12 cellular contexts compared by ENCODE assay signal in genomic region chr9:131045300-131046092, GRCh38. TPM values are rescaled to one million over a fixed set of nuclear protein-coding genes. Genes with fewer than 3 reads are reported as not detected.
A peak's percentile ranks its signal among the peaks of the same experiment; 100 is the strongest.
DNase-seq lines count a peak whose midpoint lies in the region; ATAC-seq, FAIRE-seq and TF ChIP-seq lines count a peak whose summit lies in the region.
"Had no signal": no experiment of that assay in that cellular context is flagged by ENCODE, and none has a peak within 500 bp of the region (broad histone marks: within the 10 kb centered on the region; RNA-seq: fewer than 3 reads in every experiment).

No MANE protein-coding gene starts in this region.

- TF ChIP-seq CTCF in A549 (IDR thresholded peaks at IDR 0.05) (no peak), KMS-11 (conservative IDR thresholded peaks at IDR 0.05; ENCODE audit: low read depth, low read length) (no peak), right atrium auricular region (IDR thresholded peaks at IDR 0.05) (no peak), pancreas (IDR thresholded peaks at IDR 0.05) (no peak)

- CTCF ChIA-PET in A549 (lab: Yijun Ruan, JAX): interaction anchor here (0.6 to 8.2 kb wide), 31 partner anchors 10 to 352 kb away, joined by 3 to 146 read pairs (median 15); partner anchors contain the start of genes EXOSC2 and LAMC3

- H3K4me2 ChIP-seq in A549: no peak overlapping the region
- H3K4me2 ChIP-seq in KMS-11: no peak overlapping the region

- no peaks in the 10 kb centered on the region for H3K4me1 ChIP-seq in A549
- H3K4me1 ChIP-seq in KMS-11 (ENCODE audit: low read depth, poor library complexity, severe bottlenecking): peaks cover 9% of the 10 kb centered on the region
- H3K4me1 ChIP-seq in right atrium auricular region: peaks cover 0 to 6% of the 10 kb centered on the region in 2 donors
- no peaks in the 10 kb centered on the region for H3K4me1 ChIP-seq in pancreas

- WGBS in A549 (ENCODE audit: missing lambda C conversion rate): 57% methylated on average over 16 of the region's 16 CpGs
- 61 to 68% methylated on average over 16 of the region's 16 CpGs for WGBS in pancreas, 2 donors

- no peaks in the 10 kb centered on the region for H3K36me3 ChIP-seq in KMS-11 (ENCODE audit: insufficient read depth)
- no peaks in the 10 kb centered on the region for H3K36me3 ChIP-seq in right atrium auricular region
- H3K36me3 ChIP-seq in pancreas: no peaks in the 10 kb centered on the region
- H3K36me3 ChIP-seq: thoracic aorta had no signal

- peak overlapping the region; percentile 14; the same call in 1 of the 2 replicates for H2AFZ ChIP-seq in KMS-11 (ENCODE audit: low read depth)

- FAIRE-seq in A549 (lab: Jason Lieb, UNC) (no peak), pancreas (lab: Jason Lieb, UNC) (no peak)
- FAIRE-seq: frontal cortex had no signal

- no peak for TF ChIP-seq RAD21 in A549 (conservative IDR thresholded peaks at IDR 0.05 in 1 of 2, IDR thresholded peaks at IDR 0.05 in 1 of 2)

- DNase-seq in A549 (ENCODE audit: low read depth in 1 of 2, low spot score in 1 of 2): peak in 1 of 2 experiments; percentile 27
- peak; percentile 17 for DNase-seq in activated T-cell treated with anti-CD3 and anti-CD28 coated beads for 1 hour (ENCODE audit: low read depth)
- peak; percentile 43 for DNase-seq in iris pigment epithelial cell (ENCODE audit: low read depth)
- DNase-seq in NCI-H2171 treated with DMSO at 0.1 percent for 48 hours (lab: John Stamatoyannopoulos, UW): no peak
- DNase-seq in right atrium auricular region (ENCODE audit: low spot score): no peak
- no peak for DNase-seq in pancreas
- DNase-seq: left cardiac atrium had no signal

- peak; percentile 13 to 48; a peak in 5 of 6 replicates for ATAC-seq in A549
- no peak for ATAC-seq in HG03520 (IDR thresholded peaks at IDR 0.05; ENCODE audit: unreplicated experiment)
- no peak for ATAC-seq in pancreas

- peaks cover 61% of the 10 kb centered on the region for H3K27me3 ChIP-seq in KMS-11 (ENCODE audit: insufficient read depth, low read depth)
- H3K27me3 ChIP-seq in right atrium auricular region: no peaks in the 10 kb centered on the region
- H3K27me3 ChIP-seq in pancreas: no peaks in the 10 kb centered on the region

- H3K4me3 ChIP-seq in A549: no peak overlapping the region
- H3K4me3 ChIP-seq in KMS-11 (IDR thresholded peaks at IDR 0.05; ENCODE audit: insufficient read depth, low read depth, low read length): no peak overlapping the region
- no peak overlapping the region for H3K4me3 ChIP-seq in right atrium auricular region
- H3K4me3 ChIP-seq in pancreas: no peak overlapping the region
- H3K4me3 ChIP-seq: thoracic aorta had no signal

- intact Hi-C loops in pancreas (cut with DNase I): loop anchor here in 2 of 3 donors (10.0 kb wide), 2 partner anchors 341 to 351 kb away; partner anchors contain the start of gene EXOSC2 (in 1 of the 2)

- H3K9me3 ChIP-seq in A549: no peaks in the 10 kb centered on the region
- no peaks in the 10 kb centered on the region for H3K9me3 ChIP-seq in right atrium auricular region
- H3K9me3 ChIP-seq in pancreas: no peaks in the 10 kb centered on the region
- H3K9me3 ChIP-seq: thoracic aorta had no signal

- H3K9ac ChIP-seq in KMS-11: no peak overlapping the region

- no peak for TF ChIP-seq EP300 in A549 (IDR thresholded peaks at IDR 0.05)

- H4K20me1 ChIP-seq in KMS-11 (ENCODE audit: insufficient read depth): no peaks in the 10 kb centered on the region

- H3K79me2 ChIP-seq in KMS-11 (ENCODE audit: insufficient read depth, low read depth): no peaks in the 10 kb centered on the region

- TF ChIP-seq POLR2A in A549 (IDR thresholded peaks at IDR 0.05; ENCODE audit: low read length): no peak

- H3K27ac ChIP-seq in A549 (no peak overlapping the region), KMS-11 (no peak overlapping the region), right atrium auricular region (no peak overlapping the region), pancreas (no peak overlapping the region)
- H3K27ac ChIP-seq: thoracic aorta had no signal

- POLR2A ChIA-PET in A549 (lab: Yijun Ruan, JAX): interaction anchor here (0.6 kb wide), 1 partner anchor 342 kb away, joined by 4 read pairs; no protein-coding TSS in a partner anchor

TF ChIP-seq in A549, 52 proteins besides CTCF, POLR2A, EP300 and RAD21:
- no peak for TF ChIP-seq ESRRA (IDR thresholded peaks at IDR 0.05; ENCODE audit: borderline replicate concordance, low read length)

RNA-seq across cellular contexts. Expression of gene LAMC3, which starts 36.5 kb away (rescaled TPM):
- 1.0 TPM in 2 replicates for polyA plus RNA-seq in A549 (2011; rRNA removed)
- 2.7 and 3.3 TPM in 2 replicates for polyA plus RNA-seq in A549 (2012; cell fraction: cytosol; rRNA removed)
- 14.3 and 18.2 TPM in 2 replicates for polyA plus RNA-seq in A549 (2012; cell fraction: nucleus; rRNA removed)
- 1.5 TPM in 3 replicates for polyA plus RNA-seq in A549 (2017; fragmentation: RNase III; extraction: RNeasy Plus Mini Kit Qiagen cat#74134 plus additional on column Dnase treatment)
- 0.41 and 0.73 TPM in 2 replicates for polyA minus RNA-seq in A549 (2011; rRNA and poly(A)+ RNA removed)
- total RNA-seq in right atrium auricular region: 1 to 10 TPM in 1 of 2 donors, under 1 TPM in 1; 0.56 to 1.6 TPM
- 1 to 10 TPM; 1.1 to 4.9 (median 2.2) TPM for total RNA-seq in pancreas
- polyA plus RNA-seq in pancreas: 1 to 10 TPM; 5.1 to 8.9 TPM
- polyA plus RNA-seq: IgD-negative memory B cell had no signal

RNA-seq across cellular contexts. Expression of gene AIF1L, which starts 50.8 kb away (rescaled TPM):
- polyA plus RNA-seq in A549 (2011; rRNA removed) (1.7 and 2.8 TPM in 2 replicates), A549 (2017; fragmentation: RNase III; extraction: RNeasy Plus Mini Kit Qiagen cat#74134 plus additional on column Dnase treatment) (1.6 to 1.8 TPM (median 1.7 TPM) in 3 replicates), pancreas (1 to 10 TPM; 4.0 to 4.6 TPM)
- polyA plus RNA-seq in A549 (2012; cell fraction: cytosol; rRNA removed): 1.2 and 1.3 TPM in 2 replicates
- polyA plus RNA-seq in A549 (2012; cell fraction: nucleus; rRNA removed): 0.55 and 0.84 TPM in 2 replicates
- polyA minus RNA-seq in A549 (2011; rRNA and poly(A)+ RNA removed): 1.6 and 1.7 TPM in 2 replicates
- total RNA-seq in right atrium auricular region (10 to 100 TPM; 15.4 to 27.3 TPM), pancreas (1 to 10 TPM; 2.4 to 5.0 (median 3.8) TPM)
- polyA plus RNA-seq: IgD-negative memory B cell had no signal

Comparison
In these comparisons a context has a peak if more than half of its experiments do, and no peak if none do; other contexts are left out.
1. ATAC-seq: peak in A549 (2 of 2); none in HG03520 (single experiment) and pancreas (0 of 4).
2. DNase-seq: peak in activated T-cell treated with anti-CD3 and anti-CD28 coated beads for 1 hour (single experiment) and iris pigment epithelial cell (single experiment); none in NCI-H2171 treated with DMSO at 0.1 percent for 48 hours (single experiment), right atrium auricular region (single experiment) and pancreas (0 of 6).